16 cellular contexts compared by ENCODE assay signal in the genomic region with DNA sequence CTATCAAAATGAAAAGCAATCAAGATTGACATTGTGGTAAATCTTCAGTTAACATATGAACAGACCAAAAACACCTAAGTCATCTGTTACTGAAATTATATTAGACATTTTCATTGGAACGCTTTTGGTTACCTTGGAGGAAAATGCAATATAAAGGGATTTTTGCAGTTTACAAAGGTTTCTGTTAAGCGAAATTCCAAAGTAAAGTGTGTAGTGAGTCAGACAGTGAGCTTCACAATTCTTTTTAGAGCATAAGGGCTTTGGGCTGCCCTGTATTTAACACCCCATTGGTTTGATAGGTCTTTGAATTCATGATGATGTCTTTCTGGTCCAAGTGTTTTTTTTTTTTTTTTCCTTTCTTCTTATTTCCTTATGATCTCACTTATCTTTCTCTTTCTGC.
DNase-seq lines count a peak whose midpoint lies in the region; ATAC-seq and TF ChIP-seq lines count a peak whose summit lies in the region.
"Had no signal": no experiment of that assay in that cellular context is flagged by ENCODE, and none has a peak within 500 bp of the region (broad histone marks: within the 10 kb centered on the region; RNA-seq: fewer than 3 reads in every experiment).

No MANE protein-coding gene starts in this region.

- H4K20me1 ChIP-seq in smooth muscle cell (ENCODE audit: low read depth) = no peaks in the 10 kb centered on the region
- H4K20me1 ChIP-seq: BLaER1 treated with 17β-estradiol and CSF1 and Interleukin-3, amounts not matched to agents 10 nM and 100 nM had no signal

- no peak overlapping the region for H4K91ac ChIP-seq in trophoblast cell (ENCODE audit: low read depth, low read length)

- no peak overlapping the region for H3K14ac ChIP-seq in trophoblast cell (ENCODE audit: low read length)

- H3K4me2 ChIP-seq in trophoblast cell (ENCODE audit: low read length) (no peak overlapping the region), smooth muscle cell (no peak overlapping the region)
- H3K4me2 ChIP-seq: A549; BLaER1 treated with 17β-estradiol and CSF1 and Interleukin-3, amounts not matched to agents 10 nM and 100 nM had no signal

- H3K36me3 ChIP-seq in trophoblast cell (ENCODE audit: control insufficient read depth in 1 of 2, insufficient read depth in 2 of 2, low read length in 2 of 2) (no peaks in the 10 kb centered on the region), smooth muscle cell (ENCODE audit: low read depth) (no peaks in the 10 kb centered on the region)
- H3K36me3 ChIP-seq: BLaER1 treated with 17β-estradiol and CSF1 and Interleukin-3, amounts not matched to agents 10 nM and 100 nM had no signal

- no peaks in the 10 kb centered on the region for H3F3A ChIP-seq in smooth muscle cell (ENCODE audit: low read depth)

- no peak overlapping the region for H2BK5ac ChIP-seq in trophoblast cell (ENCODE audit: low read depth, low read length, poor library complexity)

- no peaks in the 10 kb centered on the region for H3K9me3 ChIP-seq in trophoblast cell (ENCODE audit: insufficient read depth, low read depth, low read length)
- no peaks in the 10 kb centered on the region for H3K9me3 ChIP-seq in smooth muscle cell (replicated peaks; ENCODE audit: low read depth)
- H3K9me3 ChIP-seq: A549; BLaER1 treated with 17β-estradiol and CSF1 and Interleukin-3, amounts not matched to agents 10 nM and 100 nM; Caco-2 had no signal

- H2AFZ ChIP-seq in trophoblast cell (ENCODE audit: insufficient read depth, low read length, poor library complexity) = no peak overlapping the region
- no peak overlapping the region for H2AFZ ChIP-seq in smooth muscle cell (ENCODE audit: low read depth)

- ATAC-seq in GM21576 (IDR thresholded peaks at IDR 0.05; ENCODE audit: unreplicated experiment) = no peak
- ATAC-seq: A549; CD8-positive, alpha-beta T cell had no signal

- no peak overlapping the region for H3K18ac ChIP-seq in trophoblast cell (ENCODE audit: low read length)

- H2AK5ac ChIP-seq in trophoblast cell (ENCODE audit: low read length) = no peak overlapping the region

- H3K27me3 ChIP-seq in trophoblast cell (ENCODE audit: insufficient read depth, low read length) (no peaks in the 10 kb centered on the region), smooth muscle cell (ENCODE audit: low read depth) (no peaks in the 10 kb centered on the region)
- H3K27me3 ChIP-seq: BLaER1 treated with 17β-estradiol and CSF1 and Interleukin-3, amounts not matched to agents 10 nM and 100 nM had no signal

- H4K12ac ChIP-seq in trophoblast cell (ENCODE audit: low read depth, low read length) = no peak overlapping the region

- DNase-seq in GM12865 (ENCODE audit: low read depth) = peak; percentile 15
- peak; percentile 35 to 74 for DNase-seq in trophoblast cell
- DNase-seq in smooth muscle cell (lab: John Stamatoyannopoulos, UW; ENCODE audit: unreplicated experiment) = no peak
- DNase-seq in MV-4-11 (lab: John Stamatoyannopoulos, UW) = no peak
- DNase-seq: AML-193; Caco-2; Calu3; CD4-positive, alpha-beta T cell; CD8-positive, alpha-beta T cell; DMS79 treated with DMSO at 0.1 percent for 48 hours; GF-D8 had no signal

- H3K27ac ChIP-seq in trophoblast cell (ENCODE audit: low read depth, low read length) (no peak overlapping the region), smooth muscle cell (ENCODE audit: low read depth) (peak overlapping the region; percentile 24)
- H3K27ac ChIP-seq: 22Rv1; A549; BLaER1 treated with 17β-estradiol and CSF1 and Interleukin-3, amounts not matched to agents 10 nM and 100 nM; C4-2B had no signal

- H2BK12ac ChIP-seq in trophoblast cell (ENCODE audit: low read length) = no peak overlapping the region

- H4K8ac ChIP-seq in trophoblast cell (ENCODE audit: low read depth, low read length) = no peak overlapping the region

- H3K4me3 ChIP-seq in GM12865 (ENCODE audit: low read depth, low read length) (no peak overlapping the region), trophoblast cell (ENCODE audit: low read depth, low read length) (no peak overlapping the region), smooth muscle cell (no peak overlapping the region)
- H3K4me3 ChIP-seq: A549; BLaER1 treated with 17β-estradiol and CSF1 and Interleukin-3, amounts not matched to agents 10 nM and 100 nM had no signal

- H3K9ac ChIP-seq in trophoblast cell (ENCODE audit: low read length) (no peak overlapping the region), smooth muscle cell (ENCODE audit: low read depth) (no peak overlapping the region)
- H3K9ac ChIP-seq: BLaER1 treated with 17β-estradiol and CSF1 and Interleukin-3, amounts not matched to agents 10 nM and 100 nM had no signal

- H3K79me2 ChIP-seq in trophoblast cell (ENCODE audit: control insufficient read depth, insufficient read depth, low read length, poor library complexity) (peaks cover 1% of the 10 kb centered on the region), smooth muscle cell (ENCODE audit: low read depth) (no peaks in the 10 kb centered on the region)

- TF ChIP-seq CTCF in GM12865 (IDR thresholded peaks at IDR 0.05; ENCODE audit: insufficient read depth, low read depth, low read length, missing control alignments) (no peak), smooth muscle cell (IDR thresholded peaks at IDR 0.05; ENCODE audit: borderline replicate concordance, insufficient read depth, poor library complexity, severe bottlenecking) (no peak)

- no peak overlapping the region for H3K23ac ChIP-seq in trophoblast cell (ENCODE audit: low read length)

- peaks cover 24% of the 10 kb centered on the region for H3K79me1 ChIP-seq in trophoblast cell (ENCODE audit: low read length)

- H3K4me1 ChIP-seq in trophoblast cell (ENCODE audit: control insufficient read depth in 1 of 2, insufficient read depth in 2 of 2, low read length in 2 of 2) (peaks cover 10 to 17% of the 10 kb centered on the region in 2 experiments), smooth muscle cell (ENCODE audit: low read depth) (peaks cover 11% of the 10 kb centered on the region)
- H3K4me1 ChIP-seq: A549; BLaER1 treated with 17β-estradiol and CSF1 and Interleukin-3, amounts not matched to agents 10 nM and 100 nM; Caco-2 had no signal

- no peak overlapping the region for H2BK120ac ChIP-seq in trophoblast cell (ENCODE audit: insufficient read depth, low read length, poor library complexity)

- WGBS in trophoblast cell (ENCODE audit: extremely low coverage, insufficient coverage, insufficient read length) = no CpG with 5 or more reads among the region's 2 CpGs
- 74% methylated on average over 2 of the region's 2 CpGs for WGBS in smooth muscle cell (ENCODE audit: low lambda C conversion rate)

- no peak overlapping the region for H3K4ac ChIP-seq in trophoblast cell (ENCODE audit: low read depth, low read length)

Comparison
In these comparisons a context has a peak if more than half of its experiments do, and no peak if none do; other contexts are left out.
1. DNase-seq: peak in GM12865 (single experiment) and trophoblast cell (2 of 2); none in smooth muscle cell (single experiment) and MV-4-11 (single experiment).